Comparison of ENCODE assay signal across 19 cellular contexts in the genomic region with DNA sequence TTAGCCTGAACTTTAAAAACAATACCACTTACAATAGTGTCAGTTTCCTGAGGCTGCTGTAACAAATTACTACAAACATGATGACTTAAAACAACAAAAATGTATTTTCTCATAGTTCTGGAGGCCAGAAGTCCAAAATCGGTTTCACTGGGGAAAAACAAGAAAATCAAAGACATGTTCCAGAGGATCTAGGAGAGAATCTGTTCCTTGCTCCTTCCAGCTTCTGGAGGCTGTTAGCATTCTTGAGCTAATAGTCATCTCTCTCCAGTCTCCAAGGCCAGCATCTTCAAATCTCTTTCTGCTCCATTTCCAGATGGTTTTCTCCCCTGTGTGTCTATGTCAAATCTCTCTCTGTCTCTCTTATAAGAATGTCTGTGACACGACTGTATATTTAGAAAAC.
DNase-seq lines count a peak whose midpoint lies in the region; ATAC-seq, FAIRE-seq and TF ChIP-seq lines count a peak whose summit lies in the region.
"Had no signal": no experiment of that assay in that cellular context is flagged by ENCODE, and none has a peak within 500 bp of the region (broad histone marks: within the 10 kb centered on the region; RNA-seq: fewer than 3 reads in every experiment).

No MANE protein-coding gene starts in this region.

- H3K79me2 ChIP-seq in ACC112 (ENCODE audit: control insufficient read depth, insufficient read depth, low read length, unreplicated experiment) (no peaks in the 10 kb centered on the region), keratinocyte (ENCODE audit: control insufficient read depth, insufficient read depth, low read length) (no peaks in the 10 kb centered on the region)

- H3K9me3 ChIP-seq in keratinocyte (ENCODE audit: control insufficient read depth, low read depth, low read length), result peaks cover 2% of the 10 kb centered on the region
- H3K9me3 ChIP-seq in testis, result no peaks in the 10 kb centered on the region

- H2AFZ ChIP-seq in ACC112 (ENCODE audit: low read length, unreplicated experiment), result no peak overlapping the region
- H2AFZ ChIP-seq in keratinocyte (ENCODE audit: control insufficient read depth, low read length), result no peak overlapping the region

- TF ChIP-seq CTCF in cardiac fibroblast (IDR thresholded peaks at IDR 0.05; ENCODE audit: low read depth, low read length), result no peak
- TF ChIP-seq CTCF in keratinocyte (optimal IDR thresholded peaks at IDR 0.05 in 1 of 3, IDR thresholded peaks at IDR 0.05 in 1 of 3, conservative IDR thresholded peaks at IDR 0.05 in 1 of 3; ENCODE audit: extremely low read depth in 1 of 3, insufficient read depth in 2 of 3, low read length in 3 of 3), result no peak
- no peak for TF ChIP-seq CTCF in testis (IDR thresholded peaks at IDR 0.05)

- dilution Hi-C loops in keratinocyte (cut with MboI; ENCODE audit: extremely low pct_ligation_motif_present, low sequenced_read_pairs), result no loop called here

- H3K4me3 ChIP-seq in ACC112 (ENCODE audit: low read depth, low read length) (no peak overlapping the region), cardiac fibroblast (replicated peaks in 1 of 2; ENCODE audit: low read depth in 2 of 2, low read length in 2 of 2) (no peak overlapping the region), keratinocyte (ENCODE audit: control insufficient read depth in 2 of 3, extremely low read depth in 1 of 3, insufficient read depth in 2 of 3, low read depth in 1 of 3, low read length in 3 of 3) (no peak overlapping the region), testis (no peak overlapping the region)
- H3K4me3 ChIP-seq: heart left ventricle, left ventricle myocardium inferior had no signal

- no peaks in the 10 kb centered on the region for H3K27me3 ChIP-seq in ACC112 (ENCODE audit: insufficient read depth, low read length)
- no peaks in the 10 kb centered on the region for H3K27me3 ChIP-seq in keratinocyte (ENCODE audit: control insufficient read depth, extremely low read depth, insufficient read depth, low read length)
- no peaks in the 10 kb centered on the region for H3K27me3 ChIP-seq in testis
- H3K27me3 ChIP-seq: heart left ventricle had no signal

- intact Hi-C loops in testis (cut with DNase I; ENCODE audit: low total_unique reads), result no loop called here

- H3K36me3 ChIP-seq in ACC112 (ENCODE audit: insufficient read depth, low read length) (no peaks in the 10 kb centered on the region), keratinocyte (ENCODE audit: control insufficient read depth in 2 of 2, extremely low read depth in 1 of 2, insufficient read depth in 2 of 2, low read length in 2 of 2) (no peaks in the 10 kb centered on the region), testis (ENCODE audit: low read depth, missing control alignments) (no peaks in the 10 kb centered on the region)
- H3K36me3 ChIP-seq: heart left ventricle, left ventricle myocardium inferior had no signal

- no peak overlapping the region for H3K9ac ChIP-seq in keratinocyte (ENCODE audit: control insufficient read depth, extremely low read depth, insufficient read depth, low read length)

- H3K9me1 ChIP-seq in keratinocyte (ENCODE audit: control insufficient read depth, extremely low read depth, insufficient read depth, low read length), result no peaks in the 10 kb centered on the region

- WGBS in testis, 2 donors, result 72 to 73% methylated on average over 2 of the region's 2 CpGs

- peak; percentile 63 for FAIRE-seq in keratinocyte (lab: Jason Lieb, UNC)
- FAIRE-seq: A204.1, TTC549 had no signal

- peaks cover 17% of the 10 kb centered on the region for H3K4me1 ChIP-seq in ACC112 (ENCODE audit: control insufficient read depth, insufficient read depth, low read length, unreplicated experiment)
- H3K4me1 ChIP-seq in keratinocyte (ENCODE audit: control insufficient read depth, extremely low read depth, insufficient read depth, low read length), result no peaks in the 10 kb centered on the region
- H3K4me1 ChIP-seq in testis, result no peaks in the 10 kb centered on the region

- no peaks in the 10 kb centered on the region for H4K20me1 ChIP-seq in keratinocyte (ENCODE audit: control insufficient read depth, extremely low read depth, insufficient read depth, low read length)

- no peak overlapping the region for H3K4me2 ChIP-seq in keratinocyte (ENCODE audit: control insufficient read depth, extremely low read depth, insufficient read depth, low read depth, low read length)

- no peak for ATAC-seq in HG03108 (IDR thresholded peaks at IDR 0.05; ENCODE audit: unreplicated experiment)
- ATAC-seq: right cardiac atrium had no signal

- DNase-seq in HS-27A (ENCODE audit: low read depth), result peak; percentile 76
- peak; percentile 82 for DNase-seq in cardiac fibroblast (ENCODE audit: low read depth in 2 of 2)
- no peak for DNase-seq in keratinocyte (ENCODE audit: low read depth, low spot score)
- DNase-seq in DMS153 treated with DMSO at 0.1 percent for 48 hours (lab: John Stamatoyannopoulos, UW; ENCODE audit: unreplicated experiment), result no peak
- no peak for DNase-seq in testis
- DNase-seq in C1 segment of cervical spinal cord (lab: John Stamatoyannopoulos, UW), result no peak
- DNase-seq: activated CD4-positive, alpha-beta memory T cell treated with anti-CD3 and anti-CD28 coated beads, Interleukin-2, amount 10 ng/mL, durations not matched to agents 7 days and 5 days; anterior cingulate cortex; effector CD8-positive, alpha-beta T cell; heart left ventricle; left ventricle myocardium inferior; MV-4-11; nephron progenitor cell; NK-92 treated with Interleukin-12 subunit alpha and Interleukin-12 subunit beta, amount 100 ng/mL, for 24 hours; right cardiac atrium had no signal

- no peak for TF ChIP-seq POLR2A in testis (IDR thresholded peaks at IDR 0.05)

- H3K27ac ChIP-seq in ACC112 (ENCODE audit: low read depth, low read length) (peak overlapping the region; percentile 50), keratinocyte (ENCODE audit: control insufficient read depth, insufficient read depth, low read length) (no peak overlapping the region), testis (no peak overlapping the region)
- H3K27ac ChIP-seq: heart left ventricle, left ventricle myocardium inferior had no signal

Comparison
In these comparisons a context has a peak if more than half of its experiments do, and no peak if none do; other contexts are left out.
1. DNase-seq: peak in HS-27A (single experiment) and cardiac fibroblast (2 of 2); none in keratinocyte (single experiment), DMS153 treated with DMSO at 0.1 percent for 48 hours (single experiment), testis (single experiment) and C1 segment of cervical spinal cord (0 of 14).